In genomic region chr17:65314212-65314611, GRCh38 we compare ENCODE assay signal across 15 cellular contexts.
"Had no signal": no experiment of that assay in that cellular context is flagged by ENCODE, and none has a peak within 500 bp of the region (broad histone marks: within the 10 kb centered on the region; RNA-seq: fewer than 3 reads in every experiment).

No MANE protein-coding gene starts in this region.

- ATAC-seq: activated CD4-positive, CD25-positive, alpha-beta regulatory T cell treated with anti-CD3 and anti-CD28 coated beads, Interleukin-2, amount 50 U/mL, for 24 hours; effector memory CD8-positive, alpha-beta T cell; gastrocnemius medialis; heart right ventricle; left lung; sciatic nerve had no signal

- H3K4me3 Mint-ChIP-seq: activated naive CD4-positive, alpha-beta T cell treated with anti-CD3 and anti-CD28 coated beads, Interleukin-2, amount 50 U/mL, for 24 hours; dendritic cell treated with granulocyte-macrophage colony-stimulating factor and Interleukin-4, amounts not matched to agents 40 ng/mL and 50 ng/mL, for 4 days; effector memory CD8-positive, alpha-beta T cell; memory B cell; nephron progenitor cell had no signal

- FAIRE-seq: keratinocyte had no signal

- DNase-seq: activated effector memory CD4-positive, alpha-beta T cell treated with Interleukin-2 at 50 U/mL for 16 hours; brain microvascular endothelial cell; cerebellar nuclear complex; effector memory CD8-positive, alpha-beta T cell; gastrocnemius medialis; heart right ventricle; left lung; nephron progenitor cell; tibial artery had no signal

- H3K27ac Mint-ChIP-seq: activated naive CD4-positive, alpha-beta T cell treated with anti-CD3 and anti-CD28 coated beads, Interleukin-2, amount 50 U/mL, for 24 hours; dendritic cell treated with granulocyte-macrophage colony-stimulating factor and Interleukin-4, amounts not matched to agents 40 ng/mL and 50 ng/mL, for 4 days; memory B cell; nephron progenitor cell had no signal

- H3K36me3 Mint-ChIP-seq: activated naive CD4-positive, alpha-beta T cell treated with anti-CD3 and anti-CD28 coated beads, Interleukin-2, amount 50 U/mL, for 24 hours; memory B cell had no signal

- H3K4me1 Mint-ChIP-seq: activated naive CD4-positive, alpha-beta T cell treated with anti-CD3 and anti-CD28 coated beads, Interleukin-2, amount 50 U/mL, for 24 hours; memory B cell had no signal

- H3K9me3 Mint-ChIP-seq: activated naive CD4-positive, alpha-beta T cell treated with anti-CD3 and anti-CD28 coated beads, Interleukin-2, amount 50 U/mL, for 24 hours; dendritic cell treated with granulocyte-macrophage colony-stimulating factor and Interleukin-4, amounts not matched to agents 40 ng/mL and 50 ng/mL, for 4 days; effector memory CD8-positive, alpha-beta T cell; memory B cell had no signal
